ENCODE assay signal across 16 cellular contexts in genomic region chr11:7414729-7415536, GRCh38.
"Had no signal": no experiment of that assay in that cellular context is flagged by ENCODE, and none has a peak within 500 bp of the region (broad histone marks: within the 10 kb centered on the region; RNA-seq: fewer than 3 reads in every experiment).

No MANE protein-coding gene starts in this region.

- H3K4me1 ChIP-seq: ascending aorta, upper lobe of left lung had no signal

- H3K36me3 Mint-ChIP-seq: immature natural killer cell had no signal

- H3K27ac Mint-ChIP-seq: immature natural killer cell; naive thymus-derived CD4-positive, alpha-beta T cell; progenitor cell of endocrine pancreas had no signal

- H3K27me3 ChIP-seq: ascending aorta, brain microvascular endothelial cell, upper lobe of left lung had no signal

- H3K9me3 ChIP-seq: thoracic aorta, upper lobe of left lung had no signal

- H3K4me3 ChIP-seq: ascending aorta, thoracic aorta, upper lobe of left lung had no signal

- H3K36me3 ChIP-seq: ascending aorta, brain microvascular endothelial cell, thoracic aorta, upper lobe of left lung had no signal

- H3K4me3 Mint-ChIP-seq: central memory CD8-positive, alpha-beta T cell; immature natural killer cell; naive thymus-derived CD4-positive, alpha-beta T cell had no signal

- H3K4me1 Mint-ChIP-seq: central memory CD8-positive, alpha-beta T cell; immature natural killer cell; naive thymus-derived CD4-positive, alpha-beta T cell had no signal

- H3K27me3 Mint-ChIP-seq: progenitor cell of endocrine pancreas had no signal

- H3K27ac ChIP-seq: ascending aorta, brain microvascular endothelial cell, thoracic aorta, upper lobe of left lung, VCaP had no signal

- H3K9me3 Mint-ChIP-seq: central memory CD8-positive, alpha-beta T cell had no signal

- ATAC-seq: activated naive CD4-positive, alpha-beta T cell treated with anti-CD3 and anti-CD28 coated beads, Interleukin-2, amount 50 U/mL, for 72 hours; naive thymus-derived CD4-positive, alpha-beta T cell had no signal

- DNase-seq: activated CD4-positive, alpha-beta T cell treated with anti-CD3 and anti-CD28 coated beads, Interleukin-2, amount 50 U/mL, for 1 hour; activated CD4-positive, CD25-positive, alpha-beta regulatory T cell treated with anti-CD3 and anti-CD28 coated beads, Interleukin-2, amount 50 U/mL, for 72 hours; activated T-cell treated with anti-CD3 and anti-CD28 coated beads, Interleukin-2, amount 50 U/mL, for 1 hour; brain microvascular endothelial cell; immature natural killer cell; naive thymus-derived CD4-positive, alpha-beta T cell; stimulated activated CD4-positive, alpha-beta T cell treated with anti-CD3 and anti-CD28 coated beads, Interleukin-2, amount 100 ng/mL, for 48 hours; stimulated activated CD8-positive, alpha-beta memory T cell treated with anti-CD3 and anti-CD28 coated beads, Interleukin-4, amount 100 ng/mL, for 48 hours; stimulated activated naive CD4-positive, alpha-beta T cell treated with Interleukin-2 at 50 U/mL for 16 hours; upper lobe of left lung had no signal
